20 cellular contexts compared by ENCODE assay signal in genomic region chr6:3015144-3015543, GRCh38. TPM values are rescaled to one million over a fixed set of nuclear protein-coding genes. Genes with fewer than 3 reads are reported as not detected.
DNase-seq lines count a peak whose midpoint lies in the region; ATAC-seq and TF ChIP-seq lines count a peak whose summit lies in the region.
"Had no signal": no experiment of that assay in that cellular context is flagged by ENCODE, and none has a peak within 500 bp of the region (broad histone marks: within the 10 kb centered on the region; RNA-seq: fewer than 3 reads in every experiment).

No MANE protein-coding gene starts in this region.

- no peaks in the 10 kb centered on the region for H3K79me2 ChIP-seq in GM23338 (replicated peaks; ENCODE audit: insufficient read depth)

- ATAC-seq in GM23338 (no peak), RWPE2 (ENCODE audit: low read depth) (no peak), left lobe of liver (no peak), HG03039 (IDR thresholded peaks at IDR 0.05; ENCODE audit: unreplicated experiment) (no peak), HG03432 (IDR thresholded peaks at IDR 0.05; ENCODE audit: unreplicated experiment) (no peak), HG02610 (IDR thresholded peaks at IDR 0.05; ENCODE audit: unreplicated experiment) (no peak)
- ATAC-seq: GM12878, HCT116 had no signal

- peaks cover 28% of the 10 kb centered on the region for H3K9me3 Mint-ChIP-seq in GM23338

- peaks cover 5% of the 10 kb centered on the region for H3K9me3 ChIP-seq in RWPE2 (ENCODE audit: severe bottlenecking)
- H3K9me3 ChIP-seq: BE2C had no signal

- H2AFZ ChIP-seq in GM23338: no peak overlapping the region
- H2AFZ ChIP-seq: GM23248 had no signal

- TF ChIP-seq CTCF in GM23338 (conservative IDR thresholded peaks at IDR 0.05; ENCODE audit: low read depth in 2 of 2) (no peak), RWPE2 (IDR thresholded peaks at IDR 0.05; ENCODE audit: poor library complexity, severe bottlenecking) (no peak)

- peaks cover 3% of the 10 kb centered on the region for H3K4me1 Mint-ChIP-seq in GM23338

- 0 out of 2 replicates have a peak, but pooled peaks cover 4% of the 10 kb centered on the region for H4K20me1 ChIP-seq in GM23338 (replicated peaks; ENCODE audit: insufficient read depth)

- DNase-seq in GM23338 (ENCODE audit: low spot score) (no peak), RWPE2 (ENCODE audit: low spot score) (peak; percentile 38), left lobe of liver (ENCODE audit: low spot score) (peak; percentile 42), ureter (ENCODE audit: low spot score) (peak; percentile 29)
- DNase-seq: BE2C; C1 segment of cervical spinal cord; CD4-positive, CD25-positive, alpha-beta regulatory T cell; CD8-positive, alpha-beta memory T cell; COR-L47; DMS 273 treated with DMSO at 0.1 percent for 48 hours; DMS53; DND-41; EL; GM23248; HFFc6 had no signal

- H3K27me3 Mint-ChIP-seq in GM23338 (ENCODE audit: insufficient read depth, low read depth, poor library complexity): peaks cover 10% of the 10 kb centered on the region
- H3K27me3 Mint-ChIP-seq: CD4-positive, CD25-positive, alpha-beta regulatory T cell; CD8-positive, alpha-beta memory T cell had no signal

- H3K4me3 ChIP-seq in GM23338 (no peak overlapping the region), RWPE2 (ENCODE audit: severe bottlenecking) (no peak overlapping the region)
- H3K4me3 ChIP-seq: GM12878, GM23248 had no signal

- no peak overlapping the region for H3K4me2 ChIP-seq in GM23338

- no peak overlapping the region for H3K27ac Mint-ChIP-seq in GM23338
- H3K27ac Mint-ChIP-seq: CD4-positive, CD25-positive, alpha-beta regulatory T cell; HFFc6 had no signal

- H3F3A ChIP-seq in GM23338 (replicated peaks; ENCODE audit: low read depth): peaks cover 14% of the 10 kb centered on the region; the same call in 1 of the 2 replicates

- H3K27me3 ChIP-seq in GM23338 (ENCODE audit: insufficient read depth) (no peaks in the 10 kb centered on the region), RWPE2 (ENCODE audit: insufficient read depth, poor library complexity, severe bottlenecking) (no peaks in the 10 kb centered on the region)
- H3K27me3 ChIP-seq: BE2C had no signal

- no peak overlapping the region for H3K4me3 Mint-ChIP-seq in GM23338
- H3K4me3 Mint-ChIP-seq: CD4-positive, CD25-positive, alpha-beta regulatory T cell; CD8-positive, alpha-beta memory T cell; HFFc6 had no signal

- H3K27ac ChIP-seq in GM23338 (ENCODE audit: low read depth) (no peak overlapping the region), RWPE2 (ENCODE audit: poor library complexity, severe bottlenecking) (no peak overlapping the region)
- H3K27ac ChIP-seq: GM23248 had no signal

- H3K9me2 ChIP-seq in GM23338 (ENCODE audit: insufficient read depth): no peaks in the 10 kb centered on the region

- H3K36me3 Mint-ChIP-seq in GM23338 (ENCODE audit: low read depth): peaks cover 95% of the 10 kb centered on the region

- H3K36me3 ChIP-seq in GM23338 (ENCODE audit: insufficient read depth) (peaks cover 60% of the 10 kb centered on the region), RWPE2 (ENCODE audit: low read depth) (peaks cover 9% of the 10 kb centered on the region)
- H3K36me3 ChIP-seq: BE2C had no signal

- H3K4me1 ChIP-seq in GM23338 (ENCODE audit: insufficient read depth) (peaks cover 2% of the 10 kb centered on the region; the same call in 1 of the 2 replicates), RWPE2 (ENCODE audit: insufficient read depth, poor library complexity, severe bottlenecking) (peaks cover 10% of the 10 kb centered on the region)
- H3K4me1 ChIP-seq: BE2C had no signal

TF ChIP-seq in GM23338, 12 proteins besides CTCF, POLR2A, EP300 and RAD21:
- TF ChIP-seq REST (IDR thresholded peaks at IDR 0.05; ENCODE audit: unreplicated experiment) (no peak), ZNF114 (CRISPR knock-in tag; IDR thresholded peaks at IDR 0.05) (no peak), STAT1 (IDR thresholded peaks at IDR 0.05; ENCODE audit: unreplicated experiment) (no peak), ZNF331 (CRISPR knock-in tag; IDR thresholded peaks at IDR 0.05; ENCODE audit: low read depth) (no peak), EZH2 (IDR thresholded peaks at IDR 0.05; ENCODE audit: low read depth, unreplicated experiment) (no peak), POLR2AphosphoS5 (IDR thresholded peaks at IDR 0.05; ENCODE audit: low read depth) (0 out of 2 replicates have a peak, but pooled peaks have one; percentile 11)

RNA-seq across cellular contexts. Expression of gene NQO2, which starts 15.4 kb away (rescaled TPM):
- 117 and 125 TPM in 2 replicates for total RNA-seq in GM23338 (2014; rRNA removed; shearing (Covaris generic))
- polyA plus RNA-seq in GM23338 (2016; fragmentation: Nextera tagmentation; extraction: Ambion mirVana): 159 and 173 TPM in 2 replicates
- total RNA-seq in left lobe of liver: 62.7 TPM
- 27.0 TPM for total RNA-seq in ureter

RNA-seq across cellular contexts. Expression of gene SERPINB6, which starts 43.8 kb away (rescaled TPM):
- 37.6 and 38.5 TPM in 2 replicates for total RNA-seq in GM23338 (2014; rRNA removed; shearing (Covaris generic))
- 25.9 and 26.0 TPM in 2 replicates for polyA plus RNA-seq in GM23338 (2016; fragmentation: Nextera tagmentation; extraction: Ambion mirVana)
- total RNA-seq in left lobe of liver (31.8 TPM), ureter (121 TPM)

RNA-seq across cellular contexts. Expression of gene RIPK1, which starts 53.1 kb away (rescaled TPM):
- total RNA-seq in GM23338 (2014; rRNA removed; shearing (Covaris generic)): 16.7 and 19.4 TPM in 2 replicates
- polyA plus RNA-seq in GM23338 (2016; fragmentation: Nextera tagmentation; extraction: Ambion mirVana): 4.9 and 5.7 TPM in 2 replicates
- total RNA-seq in left lobe of liver (12.6 TPM), ureter (28.4 TPM)
